ENCODE assay signal across 23 cellular contexts in genomic region chr10:103977204-103977603, GRCh38.
"Had no signal": no experiment of that assay in that cellular context is flagged by ENCODE, and none has a peak within 500 bp of the region (broad histone marks: within the 10 kb centered on the region; RNA-seq: fewer than 3 reads in every experiment).

No MANE protein-coding gene starts in this region.

- H3K4me3 ChIP-seq: dorsolateral prefrontal cortex, gastrocnemius medialis, left lung, neural progenitor cell, sigmoid colon, testis, tibial artery had no signal

- H3K4me1 Mint-ChIP-seq: neural progenitor cell had no signal

- H3K27ac Mint-ChIP-seq: nephron; neural progenitor cell; progenitor cell of endocrine pancreas; stimulated activated effector memory CD8-positive, alpha-beta T cell treated with anti-CD3 and anti-CD28 coated beads, Interleukin-12 subunit alpha, Interleukin-12 subunit beta, amount 100 ng/mL, for 72 hours; type B pancreatic cell had no signal

- H3K27ac ChIP-seq: dorsolateral prefrontal cortex, gastrocnemius medialis, left lung, neural progenitor cell, parathyroid adenoma, sigmoid colon, testis, tibial artery had no signal

- DNase-seq: dorsolateral prefrontal cortex; effector CD4-positive, alpha-beta T cell; gastrocnemius medialis; head of caudate nucleus; left lung; mesendoderm; midbrain; naive thymus-derived CD4-positive, alpha-beta T cell; sigmoid colon; stimulated activated CD4-positive, alpha-beta T cell treated with anti-CD3 and anti-CD28 coated beads, Interleukin-2, amount 100 ng/mL, for 24 hours; stimulated activated CD4-positive, alpha-beta T cell treated with anti-CD3 and anti-CD28 coated beads, Interleukin-4, amount 100 ng/mL, for 24 hours; stimulated activated naive CD8-positive, alpha-beta T cell treated with anti-CD3 and anti-CD28 coated beads, Interleukin-15, Interleukin-2, amounts not matched to agents 100 U/mL and 50 U/mL, for 24 hours; substantia nigra; testis; tibial artery had no signal

- H3K4me1 ChIP-seq: neural progenitor cell, testis had no signal

- H3K4me3 Mint-ChIP-seq: naive thymus-derived CD4-positive, alpha-beta T cell; nephron; neural progenitor cell; stimulated activated effector memory CD8-positive, alpha-beta T cell treated with anti-CD3 and anti-CD28 coated beads, Interleukin-12 subunit alpha, Interleukin-12 subunit beta, amount 100 ng/mL, for 72 hours; type B pancreatic cell had no signal

- H3K27me3 Mint-ChIP-seq: naive thymus-derived CD4-positive, alpha-beta T cell; progenitor cell of endocrine pancreas; type B pancreatic cell had no signal

- ATAC-seq: gastrocnemius medialis; left lung; naive thymus-derived CD4-positive, alpha-beta T cell; stimulated activated effector memory CD8-positive, alpha-beta T cell treated with anti-CD3 and anti-CD28 coated beads, Interleukin-12 subunit alpha, Interleukin-12 subunit beta, amount 100 ng/mL, for 72 hours; stimulated activated naive CD8-positive, alpha-beta T cell treated with anti-CD3 and anti-CD28 coated beads, Interleukin-15, Interleukin-2, amounts not matched to agents 100 U/mL and 50 U/mL, for 24 hours had no signal

- H3K36me3 ChIP-seq: gastrocnemius medialis, left lung, neural progenitor cell, sigmoid colon, tibial artery had no signal

- H3K9me3 Mint-ChIP-seq: nephron; stimulated activated effector memory CD8-positive, alpha-beta T cell treated with anti-CD3 and anti-CD28 coated beads, Interleukin-12 subunit alpha, Interleukin-12 subunit beta, amount 100 ng/mL, for 72 hours had no signal

- FAIRE-seq: colon, keratinocyte had no signal

- H3K9me3 ChIP-seq: gastrocnemius medialis, left lung, sigmoid colon, testis, tibial artery had no signal
